ENCODE assay signal across 24 cellular contexts in the genomic region with DNA sequence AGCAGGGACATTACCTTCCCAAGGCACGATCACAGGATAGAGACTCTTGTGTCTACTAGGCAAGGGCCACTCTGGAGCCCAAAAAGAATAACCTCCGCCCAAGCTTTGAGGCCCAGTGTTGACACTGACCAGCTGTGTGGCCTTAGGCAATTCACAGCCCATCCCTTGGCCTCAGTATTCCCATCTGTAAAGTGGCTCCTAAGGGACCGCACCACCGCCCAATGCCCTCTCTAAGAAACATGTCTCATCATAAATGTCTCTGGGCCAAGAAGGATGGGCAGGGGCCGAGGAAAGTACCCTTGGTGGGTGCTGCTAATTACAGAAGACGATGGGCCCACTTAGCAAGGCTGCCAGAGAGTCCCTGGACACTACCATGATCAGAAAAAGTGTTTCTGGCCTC. TPM values are rescaled to one million over a fixed set of nuclear protein-coding genes. Genes with fewer than 3 reads are reported as not detected.
DNase-seq lines count a peak whose midpoint lies in the region; ATAC-seq, FAIRE-seq and TF ChIP-seq lines count a peak whose summit lies in the region.
"Had no signal": no experiment of that assay in that cellular context is flagged by ENCODE, and none has a peak within 500 bp of the region (broad histone marks: within the 10 kb centered on the region; RNA-seq: fewer than 3 reads in every experiment).

No MANE protein-coding gene starts in this region.

- H3K4me3 Mint-ChIP-seq in Calu3 (ENCODE audit: low read depth, unreplicated experiment) = peak overlapping the region; percentile 58
- H3K4me3 Mint-ChIP-seq in activated CD4-positive, alpha-beta T cell treated with anti-CD3 and anti-CD28 coated beads for 36 hours = no peak overlapping the region
- H3K4me3 Mint-ChIP-seq: activated CD8-positive, alpha-beta memory T cell treated with anti-CD3 and anti-CD28 coated beads, Interleukin-2, amount 10 ng/mL, durations not matched to agents 7 days and 5 days; activated naive CD8-positive, alpha-beta T cell treated with anti-CD3 and anti-CD28 coated beads, Interleukin-2, amount 10 ng/mL, durations not matched to agents 7 days and 5 days; activated T-helper 17 cell treated with anti-CD3 and anti-CD28 coated beads, Interleukin-2, amount 50 U/mL, for 72 hours had no signal

- H3K9me3 ChIP-seq in K562 (replicated peaks; ENCODE audit: control insufficient read depth, insufficient read depth, low read depth, low read length) = no peaks in the 10 kb centered on the region
- H3K9me3 ChIP-seq in iPS-18c (ENCODE audit: control insufficient read depth, insufficient read depth, low read length) = no peaks in the 10 kb centered on the region
- no peaks in the 10 kb centered on the region for H3K9me3 ChIP-seq in parathyroid adenoma (ENCODE audit: control insufficient read depth, low read length)
- H3K9me3 ChIP-seq: BLaER1, ovary, SK-N-SH had no signal

- H3K27me3 Mint-ChIP-seq in Calu3 (ENCODE audit: unreplicated experiment) = no peaks in the 10 kb centered on the region
- H3K27me3 Mint-ChIP-seq in activated CD4-positive, alpha-beta T cell treated with anti-CD3 and anti-CD28 coated beads for 36 hours = no peaks in the 10 kb centered on the region
- H3K27me3 Mint-ChIP-seq: activated T-helper 17 cell treated with anti-CD3 and anti-CD28 coated beads, Interleukin-2, amount 50 U/mL, for 72 hours had no signal

- peaks cover 3% of the 10 kb centered on the region for H3K9me1 ChIP-seq in K562 (ENCODE audit: control insufficient read depth, insufficient read depth, low read length)

- H3K27ac Mint-ChIP-seq in Calu3 (ENCODE audit: unreplicated experiment) = no peak overlapping the region
- no peak overlapping the region for H3K27ac Mint-ChIP-seq in activated CD4-positive, alpha-beta T cell treated with anti-CD3 and anti-CD28 coated beads for 36 hours
- H3K27ac Mint-ChIP-seq: activated CD8-positive, alpha-beta memory T cell treated with anti-CD3 and anti-CD28 coated beads, Interleukin-2, amount 10 ng/mL, durations not matched to agents 7 days and 5 days; activated naive CD8-positive, alpha-beta T cell treated with anti-CD3 and anti-CD28 coated beads, Interleukin-2, amount 10 ng/mL, durations not matched to agents 7 days and 5 days; activated T-helper 17 cell treated with anti-CD3 and anti-CD28 coated beads, Interleukin-2, amount 50 U/mL, for 72 hours had no signal

- H3K27ac ChIP-seq in K562 (ENCODE audit: extremely low read depth, low read depth, low read length) (no peak overlapping the region), parathyroid adenoma (peak overlapping the region; percentile 44)
- H3K27ac ChIP-seq: BLaER1, brain microvascular endothelial cell, ovary had no signal

- TF ChIP-seq CTCF in Calu3 (IDR thresholded peaks at IDR 0.05; ENCODE audit: unreplicated experiment) (no peak), K562 (IDR thresholded peaks at IDR 0.05 in 2 of 3, conservative IDR thresholded peaks at IDR 0.05 in 1 of 3; ENCODE audit: insufficient read depth in 2 of 3, low read depth in 1 of 3, low read length in 3 of 3) (no peak), parathyroid adenoma (IDR thresholded peaks at IDR 0.05) (no peak)

- no peak for DNase-seq in Calu3
- no peak for DNase-seq in K562 (ENCODE audit: extremely low read depth in 1 of 4, low spot score in 3 of 4)
- no peak for DNase-seq in activated CD4-positive, alpha-beta T cell treated with anti-CD3 and anti-CD28 coated beads for 36 hours
- DNase-seq: activated CD8-positive, alpha-beta memory T cell treated with anti-CD3 and anti-CD28 coated beads, Interleukin-2, amount 10 ng/mL, durations not matched to agents 7 days and 5 days; activated naive CD8-positive, alpha-beta T cell treated with anti-CD3 and anti-CD28 coated beads, Interleukin-2, amount 10 ng/mL, durations not matched to agents 7 days and 5 days; brain microvascular endothelial cell; cortex of kidney; foreskin fibroblast; hypothalamus; KBM-7; NCI-H1930; SK-N-SH; stimulated activated CD4-positive, alpha-beta T cell treated with anti-CD3 and anti-CD28 coated beads, Interleukin-4, amount 100 ng/mL, for 1 hour; T1000 had no signal

- H3K79me2 ChIP-seq in K562 (ENCODE audit: control insufficient read depth, insufficient read depth, low read length) = no peaks in the 10 kb centered on the region
- no peaks in the 10 kb centered on the region for H3K79me2 ChIP-seq in parathyroid adenoma

- POLR2A ChIA-PET in K562 (lab: Yijun Ruan, JAX) = interaction anchor here (0.6 to 1.5 kb wide), 4 partner anchors 9 to 272 kb away, joined by 4 to 5 read pairs (median 4); partner anchors contain the start of gene CPLANE2
- POLR2A ChIA-PET in activated CD4-positive, alpha-beta T cell treated with anti-CD3 and anti-CD28 coated beads for 36 hours (lab: Charles Lee) = no interaction called here

- no peak for FAIRE-seq in K562 (lab: Jason Lieb, UNC)
- FAIRE-seq: D721Med, RCC 7860 had no signal

- H3K4me1 Mint-ChIP-seq in Calu3 (ENCODE audit: low read depth, unreplicated experiment) = peaks cover 42% of the 10 kb centered on the region
- peaks cover 11% of the 10 kb centered on the region for H3K4me1 Mint-ChIP-seq in activated CD4-positive, alpha-beta T cell treated with anti-CD3 and anti-CD28 coated beads for 36 hours

- H3K9me3 Mint-ChIP-seq in Calu3 (ENCODE audit: low read depth, unreplicated experiment) = no peaks in the 10 kb centered on the region
- no peaks in the 10 kb centered on the region for H3K9me3 Mint-ChIP-seq in activated CD4-positive, alpha-beta T cell treated with anti-CD3 and anti-CD28 coated beads for 36 hours (ENCODE audit: low read depth)
- H3K9me3 Mint-ChIP-seq: activated naive CD8-positive, alpha-beta T cell treated with anti-CD3 and anti-CD28 coated beads, Interleukin-2, amount 10 ng/mL, durations not matched to agents 7 days and 5 days; activated T-helper 17 cell treated with anti-CD3 and anti-CD28 coated beads, Interleukin-2, amount 50 U/mL, for 72 hours had no signal

- TF ChIP-seq RAD21 in K562 (CRISPR knock-in tag; conservative IDR thresholded peaks at IDR 0.05 in 1 of 2, IDR thresholded peaks at IDR 0.05 in 1 of 2) = no peak

- no peak overlapping the region for H2AFZ ChIP-seq in K562 (ENCODE audit: low read depth, low read length)
- H2AFZ ChIP-seq in parathyroid adenoma = no peak overlapping the region

- TF ChIP-seq POLR2A in K562 (conservative IDR thresholded peaks at IDR 0.05) = no peak

- H3K36me3 ChIP-seq in K562 (ENCODE audit: control insufficient read depth, insufficient read depth, low read length) (no peaks in the 10 kb centered on the region), parathyroid adenoma (ENCODE audit: control insufficient read depth, insufficient read depth, low read length) (no peaks in the 10 kb centered on the region)
- H3K36me3 ChIP-seq: BLaER1, brain microvascular endothelial cell, ovary had no signal

- H3K9ac ChIP-seq in K562 (ENCODE audit: insufficient read depth in 1 of 2, low read depth in 2 of 2, low read length in 2 of 2) (no peak overlapping the region), parathyroid adenoma (no peak overlapping the region)
- H3K9ac ChIP-seq: BLaER1, SK-N-SH had no signal

- WGBS in K562 (ENCODE audit: insufficient coverage, low coverage, missing lambda C conversion rate) = 55% methylated on average over 6 of the region's 6 CpGs

- no peaks in the 10 kb centered on the region for H4K20me1 ChIP-seq in K562 (replicated peaks; ENCODE audit: control insufficient read depth, insufficient read depth, low read length)
- H4K20me1 ChIP-seq: BLaER1 had no signal

- peaks cover 20% of the 10 kb centered on the region for H3K36me3 Mint-ChIP-seq in Calu3 (ENCODE audit: insufficient read depth, unreplicated experiment)
- no peaks in the 10 kb centered on the region for H3K36me3 Mint-ChIP-seq in activated CD4-positive, alpha-beta T cell treated with anti-CD3 and anti-CD28 coated beads for 36 hours (ENCODE audit: low read depth)
- H3K36me3 Mint-ChIP-seq: activated CD8-positive, alpha-beta memory T cell treated with anti-CD3 and anti-CD28 coated beads, Interleukin-2, amount 10 ng/mL, durations not matched to agents 7 days and 5 days; activated naive CD8-positive, alpha-beta T cell treated with anti-CD3 and anti-CD28 coated beads, Interleukin-2, amount 10 ng/mL, durations not matched to agents 7 days and 5 days had no signal

- in situ Hi-C loops in K562 (cut with MboI) = no loop called here

- TF ChIP-seq EP300 in K562 (IDR thresholded peaks at IDR 0.05; ENCODE audit: low read length) = no peak

- CTCF ChIA-PET in Calu3 (lab: Charles Lee) (no interaction called here), K562 (lab: Yijun Ruan, JAX; ENCODE audit: low intra/inter-chr PET ratio) (no interaction called here)
- CTCF ChIA-PET in activated CD4-positive, alpha-beta T cell treated with anti-CD3 and anti-CD28 coated beads for 36 hours (lab: Charles Lee) = interaction anchor here (0.7 kb wide), 1 partner anchor 421 kb away, joined by 3 read pairs; no protein-coding TSS in a partner anchor

- H3K4me1 ChIP-seq in K562 (replicated peaks in 1 of 2; ENCODE audit: control insufficient read depth in 2 of 2, insufficient read depth in 2 of 2, low read length in 2 of 2) = peaks cover 25 to 47% of the 10 kb centered on the region in 2 experiments
- peaks cover 3% of the 10 kb centered on the region for H3K4me1 ChIP-seq in parathyroid adenoma

- BruUV-seq in Calu3 (replicated peaks; lab: Mats Ljungman, UMichigan) (no TSS peak), K562 (replicated peaks; lab: Mats Ljungman, UMichigan) (no TSS peak)

- H3K4me3 ChIP-seq in K562 (no peak overlapping the region), iPS-18c (ENCODE audit: insufficient read depth, low read depth, low read length) (peak overlapping the region; percentile 52), parathyroid adenoma (ENCODE audit: low read depth, low read length) (peak overlapping the region; percentile 49)
- H3K4me3 ChIP-seq: BLaER1, ovary had no signal

- ATAC-seq in K562 = no peak
- ATAC-seq in GM18861 (IDR thresholded peaks at IDR 0.05; ENCODE audit: unreplicated experiment) = no peak
- no peak for ATAC-seq in HG03378 (IDR thresholded peaks at IDR 0.05; ENCODE audit: unreplicated experiment)
- no peak for ATAC-seq in GM19023 (IDR thresholded peaks at IDR 0.05; ENCODE audit: unreplicated experiment)
- ATAC-seq in activated CD4-positive, alpha-beta T cell treated with anti-CD3 and anti-CD28 coated beads for 36 hours = no peak
- ATAC-seq: activated CD8-positive, alpha-beta memory T cell treated with anti-CD3 and anti-CD28 coated beads, Interleukin-2, amount 10 ng/mL, durations not matched to agents 7 days and 5 days; activated T-helper 17 cell treated with anti-CD3 and anti-CD28 coated beads, Interleukin-2, amount 50 U/mL, for 72 hours had no signal

- H3K4me2 ChIP-seq in K562 (ENCODE audit: insufficient read depth, low read length) = no peak overlapping the region
- H3K4me2 ChIP-seq in parathyroid adenoma (ENCODE audit: low read length) = peak overlapping the region; percentile 75
- H3K4me2 ChIP-seq: SK-N-SH had no signal

- intact Hi-C loops in Calu3 (cut with micrococcal nuclease; ENCODE audit: unreplicated experiment) = no loop called here
- intact Hi-C loops in K562 (cut with micrococcal nuclease) = no loop called here
- intact Hi-C loops in activated CD4-positive, alpha-beta T cell treated with anti-CD3 and anti-CD28 coated beads for 36 hours (cut with DNase I, micrococcal nuclease) = no loop called here

- H3K27me3 ChIP-seq in K562 (ENCODE audit: control insufficient read depth in 2 of 2, insufficient read depth in 2 of 2, low read length in 2 of 2) = no peaks in the 10 kb centered on the region
- no peaks in the 10 kb centered on the region for H3K27me3 ChIP-seq in parathyroid adenoma (ENCODE audit: control insufficient read depth, insufficient read depth, low read length)
- H3K27me3 ChIP-seq: brain microvascular endothelial cell, ovary had no signal

RNA-seq across cellular contexts. Expression of gene ARHGEF19, which starts 0.6 kb away (rescaled TPM):
- total RNA-seq in Calu3 (2022) (16.6 and 17.2 TPM in 2 replicates), K562 (2014; rRNA removed) (6.3 and 7.0 TPM in 2 replicates), K562 (2014; rRNA removed; fragmentation: Illumina TruSeq; extraction: Trizol) (2.7 and 4.3 TPM in 2 replicates), K562 (2015; rRNA removed; fragmentation: Illumina TruSeq; extraction: Trizol) (5.2 and 6.0 TPM in 2 replicates), K562 (2021) (11.2 and 15.1 TPM in 2 replicates)
- 15.4 and 51.0 TPM in 2 replicates for total RNA-seq in K562 (2011; cell fraction: chromatin; rRNA removed; ENCODE audit: low replicate concordance)
- total RNA-seq in K562 (2011; cell fraction: nucleolus; rRNA removed) = 25.4 and 38.4 TPM in 2 replicates
- total RNA-seq in K562 (2011; cell fraction: nucleoplasm; rRNA removed) = 20.2 and 22.1 TPM in 2 replicates
- polyA plus RNA-seq in K562 (2011; rRNA removed) (21.0 and 33.1 TPM in 2 replicates), K562 (2014; fragmentation: Illumina TruSeq; extraction: Trizol) (4.4 and 10.8 TPM in 2 replicates), K562 (2014; fragmentation: Nextera tagmentation; extraction: Ambion mirVana) (1 to 10 TPM in 1 of 2 experiments, under 1 TPM in 1; 0.73 to 1.1 TPM), K562 (2014; rRNA removed) (14.8 and 17.1 TPM in 2 replicates)
- polyA plus RNA-seq in K562 (2011; cell fraction: cytosol; rRNA removed) = 31.5 and 39.3 TPM in 2 replicates
- 84.8 and 93.8 TPM in 2 replicates for polyA plus RNA-seq in K562 (2011; cell fraction: nucleus; rRNA removed)
- 14.3 and 15.2 TPM in 2 replicates for polyA plus RNA-seq in K562 (2012)
- polyA minus RNA-seq in K562 (2011; rRNA and poly(A)+ RNA removed) = 7.3 and 9.1 TPM in 2 replicates
- 9.3 and 17.2 TPM in 2 replicates for polyA minus RNA-seq in K562 (2011; cell fraction: cytosol; rRNA and poly(A)+ RNA removed)
- polyA minus RNA-seq in K562 (2011; cell fraction: nucleus; rRNA and poly(A)+ RNA removed) = 17.2 and 21.5 TPM in 2 replicates
- 1 to 10 TPM; 4.9 to 6.5 TPM for total RNA-seq in activated CD4-positive, alpha-beta T cell treated with anti-CD3 and anti-CD28 coated beads for 36 hours

RNA-seq across cellular contexts. Expression of gene CPLANE2, which starts 25.2 kb away (rescaled TPM):
- total RNA-seq in Calu3 (2022) (4.2 and 7.4 TPM in 2 replicates), K562 (2014; rRNA removed) (19.9 and 27.8 TPM in 2 replicates), K562 (2014; rRNA removed; fragmentation: Illumina TruSeq; extraction: Trizol) (3.3 and 3.7 TPM in 2 replicates), K562 (2015; rRNA removed; fragmentation: Illumina TruSeq; extraction: Trizol) (8.0 and 8.3 TPM in 2 replicates), K562 (2021) (17.8 and 20.9 TPM in 2 replicates)
- total RNA-seq in K562 (2011; cell fraction: chromatin; rRNA removed; ENCODE audit: low replicate concordance) = 6.0 and 32.3 TPM in 2 replicates
- total RNA-seq in K562 (2011; cell fraction: nucleolus; rRNA removed) = 25.7 and 37.9 TPM in 2 replicates
- total RNA-seq in K562 (2011; cell fraction: nucleoplasm; rRNA removed) = 15.3 and 20.1 TPM in 2 replicates
- polyA plus RNA-seq in K562 (2011; rRNA removed) (10.9 and 15.9 TPM in 2 replicates), K562 (2014; fragmentation: Illumina TruSeq; extraction: Trizol) (8.1 and 13.6 TPM in 2 replicates), K562 (2014; fragmentation: Nextera tagmentation; extraction: Ambion mirVana) (under 1 TPM; 0.17 to 0.32 TPM), K562 (2014; rRNA removed) (10.3 and 15.5 TPM in 2 replicates)
- polyA plus RNA-seq in K562 (2011; cell fraction: cytosol; rRNA removed) = 14.2 and 28.7 TPM in 2 replicates
- 22.8 and 30.9 TPM in 2 replicates for polyA plus RNA-seq in K562 (2011; cell fraction: nucleus; rRNA removed)
- polyA plus RNA-seq in K562 (2012) = 16.0 and 21.8 TPM in 2 replicates
- polyA minus RNA-seq in K562 (2011; rRNA and poly(A)+ RNA removed) = 11.8 and 19.8 TPM in 2 replicates
- polyA minus RNA-seq in K562 (2011; cell fraction: cytosol; rRNA and poly(A)+ RNA removed) = 18.6 and 24.7 TPM in 2 replicates
- polyA minus RNA-seq in K562 (2011; cell fraction: nucleus; rRNA and poly(A)+ RNA removed) = 21.7 and 22.7 TPM in 2 replicates
- total RNA-seq in activated CD4-positive, alpha-beta T cell treated with anti-CD3 and anti-CD28 coated beads for 36 hours = 1 to 10 TPM; 2.4 to 3.7 TPM

RNA-seq across cellular contexts. Expression of gene EPHA2, which starts 56.0 kb away (rescaled TPM):
- total RNA-seq in Calu3 (2022) = 130 and 161 TPM in 2 replicates
- 0.55 and 1.5 TPM in 2 replicates for total RNA-seq in K562 (2011; cell fraction: chromatin; rRNA removed; ENCODE audit: low replicate concordance)
- total RNA-seq in K562 (2011; cell fraction: nucleolus; rRNA removed) = 0.79 and 1.2 TPM in 2 replicates
- total RNA-seq in K562 (2011; cell fraction: nucleoplasm; rRNA removed) = 0.15 and 0.23 TPM in 2 replicates
- total RNA-seq in K562 (2014; rRNA removed) = not detected in 2 replicates
- 0.04 and 0.06 TPM in 2 replicates for total RNA-seq in K562 (2014; rRNA removed; fragmentation: Illumina TruSeq; extraction: Trizol)
- total RNA-seq in K562 (2015; rRNA removed; fragmentation: Illumina TruSeq; extraction: Trizol) = not detected in 2 replicates
- 0.36 and 0.40 TPM in 2 replicates for total RNA-seq in K562 (2021)
- 0.16 and 0.17 TPM in 2 replicates for polyA plus RNA-seq in K562 (2011; rRNA removed)
- 0.09 and 0.70 TPM in 2 replicates for polyA plus RNA-seq in K562 (2011; cell fraction: cytosol; rRNA removed)
- 0.24 and 0.92 TPM in 2 replicates for polyA plus RNA-seq in K562 (2011; cell fraction: nucleus; rRNA removed)
- polyA plus RNA-seq in K562 (2012) = 0.07 and 0.09 TPM in 2 replicates
- 0.07 and 0.12 TPM in 2 replicates for polyA plus RNA-seq in K562 (2014; fragmentation: Illumina TruSeq; extraction: Trizol)
- polyA plus RNA-seq in K562 (2014; fragmentation: Nextera tagmentation; extraction: Ambion mirVana) = not detected
- 0.05 TPM in 2 replicates for polyA plus RNA-seq in K562 (2014; rRNA removed)
- 0.15 and 0.28 TPM in 2 replicates for polyA minus RNA-seq in K562 (2011; rRNA and poly(A)+ RNA removed)
- polyA minus RNA-seq in K562 (2011; cell fraction: cytosol; rRNA and poly(A)+ RNA removed) = 1.7 and 2.2 TPM in 2 replicates
- 0.33 and 0.81 TPM in 2 replicates for polyA minus RNA-seq in K562 (2011; cell fraction: nucleus; rRNA and poly(A)+ RNA removed)
- total RNA-seq in activated CD4-positive, alpha-beta T cell treated with anti-CD3 and anti-CD28 coated beads for 36 hours = under 1 TPM; 0.19 to 0.21 TPM
- total RNA-seq: activated CD8-positive, alpha-beta memory T cell treated with anti-CD3 and anti-CD28 coated beads, Interleukin-2, amount 10 ng/mL, durations not matched to agents 7 days and 5 days; activated naive CD8-positive, alpha-beta T cell treated with anti-CD3 and anti-CD28 coated beads, Interleukin-2, amount 10 ng/mL, durations not matched to agents 7 days and 5 days had no signal

Comparison
In these comparisons a context has a peak if more than half of its experiments do, and no peak if none do; other contexts are left out.
1. RNA of gene EPHA2, which starts 56.0 kb away (total RNA-seq): 130 to 161 TPM in Calu3; 0.19 to 0.21 TPM in activated CD4-positive, alpha-beta T cell treated with anti-CD3 and anti-CD28 coated beads for 36 hours and 0.04 to 1.5 TPM in K562; every median in the first group is over 10 times any median in the second.